ENCODE assay signal across 8 cellular contexts in the genomic region with DNA sequence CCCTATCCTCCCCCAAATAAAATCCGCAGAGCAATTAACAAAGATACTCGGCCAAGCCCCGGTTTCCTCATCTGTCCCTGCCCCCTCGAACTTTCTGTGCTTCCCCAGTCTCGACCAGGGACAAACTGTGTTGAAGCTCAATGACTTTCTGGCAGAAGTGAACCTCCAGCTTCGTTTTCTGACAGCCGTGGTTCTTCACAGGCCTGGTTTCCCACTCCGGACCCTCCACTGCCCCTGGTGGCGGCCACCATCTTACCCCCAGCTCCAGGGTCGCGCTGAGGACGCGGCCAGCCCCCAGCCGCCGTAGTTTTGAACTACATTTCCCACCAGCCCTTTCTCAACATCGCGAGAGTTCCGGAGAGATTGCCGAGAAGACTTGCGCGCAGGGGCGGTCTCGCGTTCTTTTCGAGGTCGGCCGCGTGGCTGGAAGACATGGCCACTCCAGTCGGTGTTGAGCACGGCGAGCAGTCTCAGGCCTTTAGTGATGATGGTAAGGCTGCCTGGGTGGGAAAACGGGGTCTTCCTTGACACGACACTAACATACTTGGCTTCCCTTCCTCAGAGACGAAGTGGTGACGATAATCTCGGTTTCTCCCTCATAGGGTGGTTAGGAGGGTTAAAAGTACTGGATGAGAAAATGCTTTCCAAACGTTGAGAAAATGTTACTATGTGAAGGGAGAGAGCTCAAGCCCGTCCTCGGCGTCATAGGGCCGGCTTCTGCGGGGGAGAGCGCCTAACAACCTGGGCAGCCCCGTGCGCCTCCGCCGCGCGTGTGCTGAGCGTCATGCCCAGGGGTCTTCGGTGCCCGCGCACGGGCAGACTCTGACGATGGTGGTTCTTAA. TPM values are rescaled to one million over a fixed set of nuclear protein-coding genes. Genes with fewer than 3 reads are reported as not detected.
DNase-seq lines count a peak whose midpoint lies in the region; ATAC-seq and TF ChIP-seq lines count a peak whose summit lies in the region.

No MANE protein-coding gene starts in this region.

- no peaks in the 10 kb centered on the region for H3K27me3 ChIP-seq in kidney epithelial cell (ENCODE audit: control insufficient read depth, insufficient read depth, low read length)

- peak; percentile 70 for TF ChIP-seq CTCF in kidney epithelial cell (IDR thresholded peaks at IDR 0.05; ENCODE audit: insufficient read depth, low read length, poor library complexity, severe bottlenecking)

- H3K36me3 ChIP-seq in kidney epithelial cell (ENCODE audit: control insufficient read depth, insufficient read depth, low read length), result no peaks in the 10 kb centered on the region

- peak overlapping the region; percentile 66 for H3K4me3 ChIP-seq in kidney epithelial cell (ENCODE audit: low read depth, low read length)

- peak; percentile 79 for ATAC-seq in GM19043 (IDR thresholded peaks at IDR 0.05; ENCODE audit: low read depth, unreplicated experiment)
- peak; percentile 88 for ATAC-seq in HG03354 (IDR thresholded peaks at IDR 0.05; ENCODE audit: poor library complexity, severe bottlenecking, unreplicated experiment)

- DNase-seq in Ammon's horn (ENCODE audit: low spot score), result peak; percentile 93
- DNase-seq in NCI-H446 (lab: John Stamatoyannopoulos, UW), result peak; percentile 98 to 99
- DNase-seq in activated CD4-positive, CD25-positive, alpha-beta regulatory T cell treated with anti-CD3 and anti-CD28 coated beads, Interleukin-2, amount 50 U/mL, for 72 hours, result peak; percentile 90
- peak; percentile 88 for DNase-seq in cerebellum (ENCODE audit: low spot score)
- peak; percentile 69 for DNase-seq in kidney epithelial cell (ENCODE audit: low read depth)
- DNase-seq in stimulated activated CD4-positive, alpha-beta T cell treated with anti-CD3 and anti-CD28 coated beads, Interleukin-15, amount 100 ng/mL, for 24 hours, result peak; percentile 96

RNA-seq across cellular contexts. Expression of gene PRCD, which starts 17.7 kb away (rescaled TPM):
- total RNA-seq in cerebellum (5.7 TPM), kidney epithelial cell (not detected in 2 replicates)

RNA-seq across cellular contexts. Expression of gene CYGB, which starts 20.1 kb away (rescaled TPM):
- total RNA-seq in cerebellum (5.6 TPM), kidney epithelial cell (16.9 and 19.9 TPM in 2 replicates)

RNA-seq across cellular contexts. Expression of gene ST6GALNAC2, which starts 28.1 kb away (rescaled TPM):
- total RNA-seq in cerebellum, result 0.54 TPM
- 9.9 and 13.6 TPM in 2 replicates for total RNA-seq in kidney epithelial cell

RNA-seq across cellular contexts. Expression of gene RHBDF2, which starts 56.4 kb away (rescaled TPM):
- total RNA-seq in cerebellum (2.4 TPM), kidney epithelial cell (101 and 111 TPM in 2 replicates)

Comparison
In these comparisons a context has a peak if more than half of its experiments do, and no peak if none do; other contexts are left out.
1. Peak in every context shown above with its lines: DNase-seq, ATAC-seq and H3K4me3 ChIP-seq.